9 cellular contexts compared by ENCODE assay signal in genomic region chr7:158809596-158809995, GRCh38. TPM values are rescaled to one million over a fixed set of nuclear protein-coding genes. Genes with fewer than 3 reads are reported as not detected.
DNase-seq lines count a peak whose midpoint lies in the region; ATAC-seq, FAIRE-seq and TF ChIP-seq lines count a peak whose summit lies in the region.
"Had no signal": no experiment of that assay in that cellular context is flagged by ENCODE, and none has a peak within 500 bp of the region (broad histone marks: within the 10 kb centered on the region; RNA-seq: fewer than 3 reads in every experiment).

No MANE protein-coding gene starts in this region.

- no peak overlapping the region for H3K9ac ChIP-seq in rectal smooth muscle tissue (ENCODE audit: low read length)

- TF ChIP-seq CTCF in PC-9 (conservative IDR thresholded peaks at IDR 0.05) = no peak

- H3K4me3 ChIP-seq in PC-9 = no peak overlapping the region
- H3K4me3 ChIP-seq in rectal smooth muscle tissue (ENCODE audit: low read length) = no peak overlapping the region

- H3K36me3 ChIP-seq in PC-9 (ENCODE audit: low read depth) = peaks cover 36% of the 10 kb centered on the region
- H3K36me3 ChIP-seq in rectal smooth muscle tissue (ENCODE audit: control insufficient read depth, insufficient read depth, low read length) = no peaks in the 10 kb centered on the region

- no peaks in the 10 kb centered on the region for H3K9me2 ChIP-seq in PC-9 (ENCODE audit: insufficient read depth)

- peaks cover 49% of the 10 kb centered on the region for H3K4me1 ChIP-seq in PC-9 (replicated peaks; ENCODE audit: insufficient read depth)
- H3K4me1 ChIP-seq in rectal smooth muscle tissue (ENCODE audit: control insufficient read depth, insufficient read depth, low read length) = peaks cover 14% of the 10 kb centered on the region

- no TSS peak for BruUV-seq in PC-9 (replicated peaks; lab: Mats Ljungman, UMichigan)

- H3K27me3 ChIP-seq in PC-9 (ENCODE audit: insufficient read depth, low read depth) (no peaks in the 10 kb centered on the region), rectal smooth muscle tissue (ENCODE audit: control insufficient read depth, insufficient read depth, low read length) (no peaks in the 10 kb centered on the region)

- 0 out of 2 replicates have a peak overlapping the region, but pooled peaks have one; percentile 2 for H3K27ac ChIP-seq in PC-9
- peak overlapping the region; percentile 56 for H3K27ac ChIP-seq in rectal smooth muscle tissue (ENCODE audit: low read depth, low read length)

- FAIRE-seq in urothelium cell line (lab: Jason Lieb, UNC) = no peak

- no peaks in the 10 kb centered on the region for H3K9me3 ChIP-seq in PC-9 (ENCODE audit: insufficient read depth, low read depth)

- CTCF ChIA-PET in PC-9 (lab: Charles Lee) = no interaction called here

- POLR2A ChIA-PET in PC-9 (lab: Charles Lee; ENCODE audit: unreplicated experiment) = interaction anchor here (0.6 kb wide), 1 partner anchor 27 kb away, joined by 3 read pairs; no protein-coding TSS in a partner anchor

- peak; percentile 40 for DNase-seq in activated CD4-positive, alpha-beta T cell treated with anti-CD3 and anti-CD28 coated beads for 48 hours
- no peak for DNase-seq in activated CD4-positive, alpha-beta T cell treated with anti-CD3 and anti-CD28 coated beads, Interleukin-2, amount 50 U/mL, for 1 hour
- no peak for DNase-seq in PC-9
- DNase-seq in urothelium cell line (ENCODE audit: low spot score) = no peak
- no peak for DNase-seq in stimulated activated CD4-positive, alpha-beta T cell treated with anti-CD3 and anti-CD28 coated beads, Interleukin-4, amount 100 ng/mL, for 4 hours
- DNase-seq in NCI-H2107 treated with DMSO at 0.1 percent for 48 hours (lab: John Stamatoyannopoulos, UW; ENCODE audit: unreplicated experiment) = no peak
- DNase-seq: left cardiac atrium had no signal

- H3F3A ChIP-seq in PC-9 (ENCODE audit: insufficient read depth, low read depth) = peaks cover 40% of the 10 kb centered on the region

- intact Hi-C loops in PC-9 (cut with micrococcal nuclease; ENCODE audit: unreplicated experiment) = no loop called here

- H3K4me2 ChIP-seq in PC-9 = no peak overlapping the region

- H2AFZ ChIP-seq in PC-9 = no peak overlapping the region

- peaks cover 97% of the 10 kb centered on the region for H3K79me2 ChIP-seq in PC-9 (ENCODE audit: low read depth)

- peak; percentile 98 for ATAC-seq in HG02852 (IDR thresholded peaks at IDR 0.05; ENCODE audit: unreplicated experiment)

- H4K20me1 ChIP-seq in PC-9 (ENCODE audit: insufficient read depth) = no peaks in the 10 kb centered on the region

RNA-seq across cellular contexts. Expression of gene ESYT2, which starts 19.7 kb away (rescaled TPM):
- 124 and 162 TPM in 2 replicates for total RNA-seq in PC-9 (2021)

RNA-seq across cellular contexts. Expression of gene DYNC2I1, which starts 46.8 kb away (rescaled TPM):
- total RNA-seq in PC-9 (2021) = 34.8 and 35.4 TPM in 2 replicates
